ENCODE assay signal across 8 cellular contexts in the genomic region with DNA sequence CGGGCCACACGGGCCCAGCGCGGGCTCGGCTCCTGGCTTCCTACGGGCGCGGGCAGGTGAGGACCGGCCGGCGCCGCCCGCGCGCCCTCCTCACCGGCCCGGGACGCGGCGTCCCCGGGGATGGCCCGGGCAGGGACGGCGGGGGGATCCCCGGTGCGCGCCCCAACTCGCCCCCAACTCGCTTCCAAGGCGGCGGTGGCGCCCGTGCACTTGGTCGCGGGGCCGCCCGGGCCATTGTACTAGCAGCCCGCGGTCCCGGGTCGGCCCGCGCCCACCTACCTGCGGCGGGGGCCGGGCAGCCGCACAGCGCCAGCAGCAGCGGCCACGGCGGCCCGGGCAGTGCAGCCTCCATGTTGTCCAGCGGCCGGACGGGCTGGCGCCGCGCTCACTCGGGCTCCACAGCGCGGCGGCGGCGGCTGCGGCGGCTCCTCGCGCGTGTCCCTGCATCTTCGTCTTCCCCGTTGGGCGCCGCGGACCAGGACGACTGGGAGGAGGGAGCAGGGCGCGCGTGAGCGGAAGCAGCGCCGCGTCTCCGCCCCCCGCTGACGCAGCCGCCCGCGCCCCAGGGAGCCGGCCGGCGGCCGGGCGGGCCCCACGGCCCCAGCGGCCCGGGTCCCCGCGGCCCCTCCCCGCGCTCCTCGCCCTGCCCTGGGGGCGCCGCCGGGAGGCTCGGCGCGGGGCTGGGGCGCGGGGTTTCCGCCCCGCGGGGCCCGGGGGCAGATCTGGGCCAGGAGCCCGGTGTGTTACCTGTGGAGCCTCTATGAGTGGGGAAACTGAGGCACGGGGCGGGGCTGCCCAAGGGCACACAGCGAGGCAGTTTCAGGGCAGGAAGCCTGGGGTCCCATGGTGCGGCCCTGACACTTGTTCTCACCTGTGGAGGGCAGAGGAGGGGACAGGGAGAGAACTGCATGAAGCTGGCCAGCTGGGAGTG.
DNase-seq lines count a peak whose midpoint lies in the region; ATAC-seq and TF ChIP-seq lines count a peak whose summit lies in the region.

No MANE protein-coding gene starts in this region.

- H3K27me3 ChIP-seq in SK-N-SH (ENCODE audit: insufficient read depth) (no peaks in the 10 kb centered on the region), cardiac muscle cell (no peaks in the 10 kb centered on the region), trophoblast cell (ENCODE audit: insufficient read depth, low read length) (no peaks in the 10 kb centered on the region)

- no peak for TF ChIP-seq EP300 in SK-N-SH (IDR thresholded peaks at IDR 0.05; ENCODE audit: borderline replicate concordance in 1 of 2, low read depth in 1 of 2, low read length in 1 of 2)

- H3K9me3 ChIP-seq in SK-N-SH (no peaks in the 10 kb centered on the region), cardiac muscle cell (ENCODE audit: low read depth) (no peaks in the 10 kb centered on the region), trophoblast cell (ENCODE audit: insufficient read depth, low read depth, low read length) (no peaks in the 10 kb centered on the region)

- DNase-seq in NCI-H146 (lab: John Stamatoyannopoulos, UW), result peak; percentile 33
- no peak for DNase-seq in NCI-H146 treated with DMSO at 0.1 percent for 48 hours (lab: John Stamatoyannopoulos, UW; ENCODE audit: unreplicated experiment)
- DNase-seq in SK-N-SH, result peak; percentile 85
- peak; percentile 83 for DNase-seq in activated naive CD8-positive, alpha-beta T cell treated with anti-CD3 and anti-CD28 coated beads, Interleukin-2, amount 10 ng/mL, durations not matched to agents 7 days and 5 days
- DNase-seq in cardiac muscle cell (ENCODE audit: low read depth in 1 of 2, low spot score in 1 of 2), result peak; percentile 78 to 82
- DNase-seq in trophoblast cell, result peak; percentile 35 to 67
- DNase-seq in type B pancreatic cell (ENCODE audit: extremely low spot score, unreplicated experiment), result no peak

- peak overlapping the region; percentile 68 for H3K27ac Mint-ChIP-seq in activated naive CD8-positive, alpha-beta T cell treated with anti-CD3 and anti-CD28 coated beads, Interleukin-2, amount 10 ng/mL, durations not matched to agents 7 days and 5 days
- peak overlapping the region; percentile 24 for H3K27ac Mint-ChIP-seq in type B pancreatic cell

- ATAC-seq in HG03108 (IDR thresholded peaks at IDR 0.05; ENCODE audit: unreplicated experiment), result peak; percentile 43
- ATAC-seq in activated naive CD8-positive, alpha-beta T cell treated with anti-CD3 and anti-CD28 coated beads, Interleukin-2, amount 10 ng/mL, durations not matched to agents 7 days and 5 days (ENCODE audit: low read depth), result peak; percentile 86

- H3K4me2 ChIP-seq in SK-N-SH (peak overlapping the region; percentile 76; the same call in 1 of the 2 replicates), trophoblast cell (ENCODE audit: low read length) (peak overlapping the region; percentile 77)

- POLR2A ChIA-PET in SK-N-SH (lab: Yijun Ruan, JAX), result no interaction called here
- POLR2A ChIA-PET in activated naive CD8-positive, alpha-beta T cell treated with anti-CD3 and anti-CD28 coated beads, Interleukin-2, amount 10 ng/mL, durations not matched to agents 7 days and 5 days (lab: Charles Lee), result interaction anchor here (1.7 kb wide), 1 partner anchor 20 kb away, joined by 5 read pairs; no protein-coding TSS in a partner anchor

- H3K79me2 ChIP-seq in SK-N-SH (ENCODE audit: insufficient read depth), result peaks cover 12% of the 10 kb centered on the region
- peaks cover 3% of the 10 kb centered on the region for H3K79me2 ChIP-seq in trophoblast cell (ENCODE audit: control insufficient read depth, insufficient read depth, low read length, poor library complexity)

- CTCF ChIA-PET in SK-N-SH (lab: Yijun Ruan, JAX), result interaction anchor here (0.9 kb wide), 1 partner anchor 21 kb away, joined by 3 read pairs; no protein-coding TSS in a partner anchor

- TF ChIP-seq RAD21 in SK-N-SH (IDR thresholded peaks at IDR 0.05; ENCODE audit: low read length), result no peak

- H4K20me1 ChIP-seq in SK-N-SH (ENCODE audit: insufficient read depth), result peaks cover 5% of the 10 kb centered on the region; the same call in 1 of the 2 replicates

- peak overlapping the region; percentile 43 for H2BK5ac ChIP-seq in trophoblast cell (ENCODE audit: low read depth, low read length, poor library complexity)

- H3K4me3 Mint-ChIP-seq in activated naive CD8-positive, alpha-beta T cell treated with anti-CD3 and anti-CD28 coated beads, Interleukin-2, amount 10 ng/mL, durations not matched to agents 7 days and 5 days, result peak overlapping the region; percentile 76
- peak overlapping the region; percentile 85 for H3K4me3 Mint-ChIP-seq in type B pancreatic cell

- H3K79me1 ChIP-seq in trophoblast cell (ENCODE audit: low read length), result peaks cover 2% of the 10 kb centered on the region

- WGBS in SK-N-SH (ENCODE audit: low lambda C conversion rate), result no CpG with 5 or more reads among the region's 118 CpGs
- WGBS in trophoblast cell (ENCODE audit: extremely low coverage, insufficient coverage, insufficient read length), result no CpG with 5 or more reads among the region's 118 CpGs

- H4K8ac ChIP-seq in trophoblast cell (ENCODE audit: low read depth, low read length), result peak overlapping the region; percentile 96

- H3K36me3 ChIP-seq in SK-N-SH (replicated peaks in 1 of 2; ENCODE audit: control insufficient read depth in 1 of 2, insufficient read depth in 2 of 2, low read length in 1 of 2) (no peaks in the 10 kb centered on the region), cardiac muscle cell (no peaks in the 10 kb centered on the region), trophoblast cell (ENCODE audit: control insufficient read depth in 1 of 2, insufficient read depth in 2 of 2, low read length in 2 of 2) (no peaks in the 10 kb centered on the region)

- peak overlapping the region; percentile 86 for H3K18ac ChIP-seq in trophoblast cell (ENCODE audit: low read length)

- peak overlapping the region; percentile 85 for H4K91ac ChIP-seq in trophoblast cell (ENCODE audit: low read depth, low read length)

- H4K12ac ChIP-seq in trophoblast cell (ENCODE audit: low read depth, low read length), result peak overlapping the region; percentile 82

- no peak overlapping the region for H2BK12ac ChIP-seq in trophoblast cell (ENCODE audit: low read length)

- H3K27ac ChIP-seq in SK-N-SH (ENCODE audit: low read depth in 2 of 2, low read length in 1 of 2), result peak overlapping the region in 1 of 2 experiments; percentile 64; a peak in 2 of 4 replicates
- no peak overlapping the region for H3K27ac ChIP-seq in cardiac muscle cell
- no peak overlapping the region for H3K27ac ChIP-seq in trophoblast cell (ENCODE audit: low read depth, low read length)

- H2AK5ac ChIP-seq in trophoblast cell (ENCODE audit: low read length), result peak overlapping the region; percentile 69

- no peak overlapping the region for H3K4ac ChIP-seq in trophoblast cell (ENCODE audit: low read depth, low read length)

- peak overlapping the region; percentile 90 for H3K14ac ChIP-seq in trophoblast cell (ENCODE audit: low read length)

- H3K9ac ChIP-seq in SK-N-SH (peak overlapping the region; percentile 39; the same call in 1 of the 2 replicates), trophoblast cell (ENCODE audit: low read length) (peak overlapping the region; percentile 17)

- TF ChIP-seq CTCF in SK-N-SH (IDR thresholded peaks at IDR 0.05) (no peak), cardiac muscle cell (IDR thresholded peaks at IDR 0.05; ENCODE audit: low read depth, low read length) (no peak), type B pancreatic cell (conservative IDR thresholded peaks at IDR 0.05) (no peak)

- no peaks in the 10 kb centered on the region for H3K9me3 Mint-ChIP-seq in activated naive CD8-positive, alpha-beta T cell treated with anti-CD3 and anti-CD28 coated beads, Interleukin-2, amount 10 ng/mL, durations not matched to agents 7 days and 5 days
- H3K9me3 Mint-ChIP-seq in type B pancreatic cell, result no peaks in the 10 kb centered on the region

- no peaks in the 10 kb centered on the region for H3K9me2 ChIP-seq in SK-N-SH

- no peaks in the 10 kb centered on the region for H3K27me3 Mint-ChIP-seq in activated naive CD8-positive, alpha-beta T cell treated with anti-CD3 and anti-CD28 coated beads, Interleukin-2, amount 10 ng/mL, durations not matched to agents 7 days and 5 days
- peaks cover 3% of the 10 kb centered on the region for H3K27me3 Mint-ChIP-seq in type B pancreatic cell

- H2BK120ac ChIP-seq in trophoblast cell (ENCODE audit: insufficient read depth, low read length, poor library complexity), result peak overlapping the region; percentile 73

- H3K4me3 ChIP-seq in SK-N-SH (ENCODE audit: low read depth in 2 of 2, low read length in 1 of 2) (peak overlapping the region; percentile 59 to 61), cardiac muscle cell (peak overlapping the region; percentile 60), trophoblast cell (ENCODE audit: low read depth, low read length) (peak overlapping the region; percentile 88)

- H3K4me1 ChIP-seq in SK-N-SH (ENCODE audit: control insufficient read depth in 1 of 2, insufficient read depth in 2 of 2, low read depth in 1 of 2, low read length in 1 of 2) (peaks cover 5 to 31% of the 10 kb centered on the region in 2 experiments; a peak in 1 of 4 replicates), cardiac muscle cell (ENCODE audit: low read depth) (peaks cover 12% of the 10 kb centered on the region), trophoblast cell (ENCODE audit: control insufficient read depth in 1 of 2, insufficient read depth in 2 of 2, low read length in 2 of 2) (peaks cover 3 to 17% of the 10 kb centered on the region in 2 experiments)

- H3K23ac ChIP-seq in trophoblast cell (ENCODE audit: low read length), result no peak overlapping the region

- H2AFZ ChIP-seq in SK-N-SH (ENCODE audit: low read depth) (no peak overlapping the region), trophoblast cell (ENCODE audit: insufficient read depth, low read length, poor library complexity) (peak overlapping the region; percentile 97)

- peaks cover 30% of the 10 kb centered on the region for H3K4me1 Mint-ChIP-seq in activated naive CD8-positive, alpha-beta T cell treated with anti-CD3 and anti-CD28 coated beads, Interleukin-2, amount 10 ng/mL, durations not matched to agents 7 days and 5 days
- peaks cover 40% of the 10 kb centered on the region for H3K4me1 Mint-ChIP-seq in type B pancreatic cell (ENCODE audit: unreplicated experiment)

- no peaks in the 10 kb centered on the region for H3K36me3 Mint-ChIP-seq in activated naive CD8-positive, alpha-beta T cell treated with anti-CD3 and anti-CD28 coated beads, Interleukin-2, amount 10 ng/mL, durations not matched to agents 7 days and 5 days
- H3K36me3 Mint-ChIP-seq in type B pancreatic cell, result no peaks in the 10 kb centered on the region

- H3F3A ChIP-seq in SK-N-SH (replicated peaks; ENCODE audit: insufficient read depth), result no peaks in the 10 kb centered on the region

TF ChIP-seq in SK-N-SH, 30 proteins besides CTCF, POLR2A, EP300 and RAD21 (continues in another document):
- TF ChIP-seq ELF1 (IDR thresholded peaks at IDR 0.05), result no peak

Comparison
In these comparisons a context has a peak if more than half of its experiments do, and no peak if none do; other contexts are left out.
1. DNase-seq: peak in NCI-H146 (single experiment), SK-N-SH (single experiment), activated naive CD8-positive, alpha-beta T cell treated with anti-CD3 and anti-CD28 coated beads, Interleukin-2, amount 10 ng/mL, durations not matched to agents 7 days and 5 days (single experiment), cardiac muscle cell (2 of 2) and trophoblast cell (2 of 2); none in NCI-H146 treated with DMSO at 0.1 percent for 48 hours (single experiment) and type B pancreatic cell (single experiment).
2. Peak in every context shown above with its lines, with median percentiles within 50 percentile points of each other: H3K4me3 ChIP-seq.